ENCODE assay signal across 22 cellular contexts in the genomic region with DNA sequence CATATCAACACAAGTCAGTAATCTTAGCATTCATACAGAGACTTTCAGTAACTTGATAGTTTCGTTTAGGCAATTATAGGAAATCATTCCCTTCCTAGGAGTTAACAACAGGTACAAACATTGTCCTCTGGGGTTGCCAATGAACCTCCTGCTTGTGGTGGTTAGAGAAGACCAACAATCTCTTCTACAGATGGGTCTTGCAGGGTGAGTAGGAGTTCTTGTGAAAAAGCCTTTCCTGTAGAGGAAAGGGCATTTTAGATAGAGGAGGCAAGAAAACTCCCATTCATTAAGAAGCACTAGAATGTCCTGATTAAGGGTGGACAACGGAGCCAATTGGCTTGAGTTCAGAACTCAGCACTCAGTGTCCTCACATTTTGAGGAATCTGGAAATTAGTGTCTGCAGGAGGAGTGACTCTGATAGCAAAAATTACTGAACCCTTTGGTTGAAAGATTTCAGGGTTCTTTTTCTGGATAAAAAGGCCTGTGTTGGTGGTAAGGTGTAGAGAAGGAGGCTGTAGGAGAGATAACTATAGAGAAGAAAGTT. TPM values are rescaled to one million over a fixed set of nuclear protein-coding genes. Genes with fewer than 3 reads are reported as not detected.
A peak's percentile ranks its signal among the peaks of the same experiment; 100 is the strongest.
DNase-seq lines count a peak whose midpoint lies in the region; ATAC-seq, FAIRE-seq and TF ChIP-seq lines count a peak whose summit lies in the region.
"Had no signal": no experiment of that assay in that cellular context is flagged by ENCODE, and none has a peak within 500 bp of the region (broad histone marks: within the 10 kb centered on the region; RNA-seq: fewer than 3 reads in every experiment).

No MANE protein-coding gene starts in this region.

- ATAC-seq in GM21619 (IDR thresholded peaks at IDR 0.05; ENCODE audit: unreplicated experiment): no peak
- ATAC-seq in HG02571 (IDR thresholded peaks at IDR 0.05; ENCODE audit: unreplicated experiment): no peak
- ATAC-seq: activated CD4-positive, CD25-positive, alpha-beta regulatory T cell treated with anti-CD3 and anti-CD28 coated beads, Interleukin-2, amount 50 U/mL, for 24 hours; foreskin keratinocyte; left lobe of liver; mucosa of descending colon; pancreas had no signal

- H2BK20ac ChIP-seq in H9 (ENCODE audit: low read depth, low read length, poor library complexity, severe bottlenecking): no peak overlapping the region

- H3K23ac ChIP-seq in H9 (ENCODE audit: insufficient read length, low read depth, low read length): no peak overlapping the region

- peaks cover 1% of the 10 kb centered on the region for H3K23me2 ChIP-seq in H9 (ENCODE audit: insufficient read length, low read depth, low read length, poor library complexity, severe bottlenecking)

- H3K36me3 Mint-ChIP-seq in CD14-positive monocyte (peaks cover 0 to 2% of the 10 kb centered on the region in 2 donors), H9 (ENCODE audit: insufficient read depth in 1 of 3, low read depth in 3 of 3) (no peaks in the 10 kb centered on the region), astrocyte (ENCODE audit: low read depth, unreplicated experiment) (no peaks in the 10 kb centered on the region), nephron (ENCODE audit: low read depth) (no peaks in the 10 kb centered on the region)

- H3K27me3 ChIP-seq in H9 (ENCODE audit: insufficient read depth, low read length) (no peaks in the 10 kb centered on the region), astrocyte (ENCODE audit: insufficient read depth, low read length) (no peaks in the 10 kb centered on the region)
- H3K27me3 ChIP-seq: foreskin keratinocyte, pancreas had no signal

- no peak for DNase-seq in CD14-positive monocyte (ENCODE audit: low spot score)
- DNase-seq in H9: no peak
- no peak for DNase-seq in astrocyte (ENCODE audit: low read depth)
- DNase-seq in globus pallidus (ENCODE audit: low spot score): no peak
- DNase-seq: activated effector memory CD4-positive, alpha-beta T cell treated with anti-CD3 and anti-CD28 coated beads, Interleukin-2, amount 50 U/mL, for 16 hours; AML-193; amygdala; Calu3; foreskin keratinocyte; mucosa of descending colon; NCI-H1694; pancreas; SHP77 treated with DMSO at 0.1 percent for 48 hours; stimulated activated CD4-positive, alpha-beta T cell treated with anti-CD3 and anti-CD28 coated beads, Interleukin-4, amount 100 ng/mL, for 4 hours; stimulated activated CD8-positive, alpha-beta memory T cell treated with anti-CD3 and anti-CD28 coated beads, Interleukin-4, amount 100 ng/mL, for 48 hours had no signal

- intact Hi-C loops in CD14-positive monocyte (cut with micrococcal nuclease): loop anchor here (10.0 kb wide), 2 partner anchors 136 to 146 kb away; no protein-coding TSS in a partner anchor

- no peak for FAIRE-seq in astrocyte (lab: Jason Lieb, UNC)
- FAIRE-seq: endometrium, pancreas had no signal

- H3K4me3 ChIP-seq in astrocyte (ENCODE audit: insufficient read depth, low read depth, low read length): no peak overlapping the region
- H3K4me3 ChIP-seq: mucosa of descending colon, pancreas, skin epidermis had no signal

- peak overlapping the region in 5 of 7 donors; percentile 38 to 81 (median 50) for H3K27ac Mint-ChIP-seq in CD14-positive monocyte
- H3K27ac Mint-ChIP-seq in H9: peak overlapping the region; percentile 86 to 97 (median 89); a peak in 6 of 7 replicates
- H3K27ac Mint-ChIP-seq in astrocyte (ENCODE audit: unreplicated experiment): peak overlapping the region; percentile 55
- peak overlapping the region; percentile 8 to 48 (median 29) for H3K27ac Mint-ChIP-seq in nephron

- no peak overlapping the region for H3K56ac ChIP-seq in H9 (ENCODE audit: insufficient read length, low read depth, low read length)

- H3K79me2 ChIP-seq in H9 (ENCODE audit: insufficient read depth, low read length) (peaks cover 28% of the 10 kb centered on the region), astrocyte (ENCODE audit: insufficient read depth, low read length) (peaks cover 84% of the 10 kb centered on the region)

- H3K9me3 Mint-ChIP-seq in CD14-positive monocyte (no peaks in the 10 kb centered on the region), H9 (no peaks in the 10 kb centered on the region; a peak in 1 of 5 replicates), astrocyte (ENCODE audit: unreplicated experiment) (no peaks in the 10 kb centered on the region), nephron (no peaks in the 10 kb centered on the region)

- no peak overlapping the region for H2BK15ac ChIP-seq in H9 (ENCODE audit: low read depth, low read length)

- H3K9ac ChIP-seq in H9 (ENCODE audit: extremely low read depth, insufficient read length, low read length) (no peak overlapping the region), astrocyte (ENCODE audit: low read length) (no peak overlapping the region)

- no peak overlapping the region for H4K5ac ChIP-seq in H9 (ENCODE audit: insufficient read length, low read depth, low read length)

- WGBS in H9 (ENCODE audit: extremely low coverage, insufficient read length, low lambda C conversion rate): no CpG with 5 or more reads among the region's 2 CpGs

- H3K4me3 Mint-ChIP-seq in CD14-positive monocyte: peak overlapping the region in 1 of 2 donors; percentile 13
- H3K4me3 Mint-ChIP-seq in H9: peak overlapping the region; percentile 8 to 42; a peak in 4 of 5 replicates
- H3K4me3 Mint-ChIP-seq in astrocyte (ENCODE audit: unreplicated experiment): peak overlapping the region; percentile 70
- H3K4me3 Mint-ChIP-seq in nephron: no peak overlapping the region

- H2BK12ac ChIP-seq in H9 (ENCODE audit: insufficient read length, low read depth, low read length): no peak overlapping the region

- H3K4me2 ChIP-seq in H9 (ENCODE audit: insufficient read depth, insufficient read length, low read length): no peak overlapping the region
- peak overlapping the region; percentile 1 for H3K4me2 ChIP-seq in astrocyte (ENCODE audit: low read length)

- no peak overlapping the region for H3K27ac ChIP-seq in H9 (ENCODE audit: insufficient read length, low read depth, low read length)
- no peak overlapping the region for H3K27ac ChIP-seq in astrocyte (ENCODE audit: low read depth, low read length)
- H3K27ac ChIP-seq: foreskin keratinocyte had no signal

- H3K9me3 ChIP-seq in H9 (ENCODE audit: control insufficient read depth, low read depth, low read length) (no peaks in the 10 kb centered on the region), astrocyte (ENCODE audit: insufficient read depth, low read depth, low read length) (no peaks in the 10 kb centered on the region)
- H3K9me3 ChIP-seq: mucosa of descending colon, pancreas had no signal

- H3K4ac ChIP-seq in H9 (ENCODE audit: low read depth, low read length): no peak overlapping the region

- no peak overlapping the region for H2BK5ac ChIP-seq in H9 (ENCODE audit: insufficient read length, low read length)

- H4K20me1 ChIP-seq in H9 (ENCODE audit: control insufficient read depth, insufficient read depth, insufficient read length): no peaks in the 10 kb centered on the region
- peaks cover 19% of the 10 kb centered on the region for H4K20me1 ChIP-seq in astrocyte (ENCODE audit: insufficient read depth, low read length)

- H3K27me3 Mint-ChIP-seq in CD14-positive monocyte (ENCODE audit: low read depth in 3 of 3): no peaks in the 10 kb centered on the region
- no peaks in the 10 kb centered on the region for H3K27me3 Mint-ChIP-seq in H9 (ENCODE audit: low read depth)
- no peaks in the 10 kb centered on the region for H3K27me3 Mint-ChIP-seq in astrocyte (ENCODE audit: low read depth, unreplicated experiment)
- no peaks in the 10 kb centered on the region for H3K27me3 Mint-ChIP-seq in nephron (ENCODE audit: low read depth)

- no peak overlapping the region for H4K8ac ChIP-seq in H9 (replicated peaks; ENCODE audit: insufficient read length, low read depth, low read length)

- no peak overlapping the region for H2AFZ ChIP-seq in H9 (ENCODE audit: low read length)
- no peak overlapping the region for H2AFZ ChIP-seq in astrocyte (ENCODE audit: low read depth, low read length)

- no peaks in the 10 kb centered on the region for H3K79me1 ChIP-seq in H9 (ENCODE audit: insufficient read depth, low read depth, low read length, poor library complexity, severe bottlenecking)

- H4K91ac ChIP-seq in H9 (ENCODE audit: insufficient read length, low read depth, low read length): no peak overlapping the region

- no peaks in the 10 kb centered on the region for H3K36me3 ChIP-seq in astrocyte (ENCODE audit: insufficient read depth, low read length)
- H3K36me3 ChIP-seq: pancreas had no signal

- H3K4me1 Mint-ChIP-seq in CD14-positive monocyte (peaks cover 67% of the 10 kb centered on the region), H9 (peaks cover 61 to 64% of the 10 kb centered on the region in 2 experiments), astrocyte (ENCODE audit: low read depth, unreplicated experiment) (peaks cover 48% of the 10 kb centered on the region), nephron (peaks cover 38% of the 10 kb centered on the region)

- H2AK5ac ChIP-seq in H9 (ENCODE audit: insufficient read length, low read length): no peak overlapping the region

- TF ChIP-seq CTCF in CD14-positive monocyte (IDR thresholded peaks at IDR 0.05): no peak
- no peak for TF ChIP-seq CTCF in H9 (conservative IDR thresholded peaks at IDR 0.05)
- no peak for TF ChIP-seq CTCF in astrocyte (IDR thresholded peaks at IDR 0.05; ENCODE audit: insufficient read depth, low read depth, low read length)
- TF ChIP-seq CTCF in nephron (IDR thresholded peaks at IDR 0.05; ENCODE audit: unreplicated experiment in 3 of 3): no peak

- no peak overlapping the region for H3T11ph ChIP-seq in H9 (ENCODE audit: low read length)

- no peak overlapping the region for H3K18ac ChIP-seq in H9 (ENCODE audit: insufficient read length, low read depth, low read length)

- H2BK120ac ChIP-seq in H9 (ENCODE audit: low read depth, low read length, poor library complexity, severe bottlenecking): no peak overlapping the region

- H3K4me1 ChIP-seq in H9 (ENCODE audit: insufficient read depth, low read length) (peaks cover 15% of the 10 kb centered on the region), astrocyte (ENCODE audit: insufficient read depth, low read length) (peaks cover 29% of the 10 kb centered on the region)

- H3K14ac ChIP-seq in H9 (ENCODE audit: insufficient read depth, low read length): no peak overlapping the region

RNA-seq across cellular contexts. Expression of a gene that starts 4.2 kb away (rescaled TPM):
- 1 to 10 TPM; 6.5 to 9.1 TPM for polyA plus RNA-seq in CD14-positive monocyte
- total RNA-seq in H9 (2021) (22.7 and 26.4 TPM in 2 replicates), astrocyte (16.2 and 16.3 TPM in 2 replicates)

Comparison
In these comparisons a context has a peak if more than half of its experiments do, and no peak if none do; other contexts are left out.
1. H3K27ac Mint-ChIP-seq: peak in every context shown above with its lines; median percentile 89 in H9; 55 in astrocyte; 50 in CD14-positive monocyte; 29 in nephron.
2. H3K4me3 Mint-ChIP-seq: peak in H9 (2 of 2) and astrocyte (single experiment); none in nephron (0 of 3).